8 cellular contexts compared by ENCODE assay signal in the genomic region with DNA sequence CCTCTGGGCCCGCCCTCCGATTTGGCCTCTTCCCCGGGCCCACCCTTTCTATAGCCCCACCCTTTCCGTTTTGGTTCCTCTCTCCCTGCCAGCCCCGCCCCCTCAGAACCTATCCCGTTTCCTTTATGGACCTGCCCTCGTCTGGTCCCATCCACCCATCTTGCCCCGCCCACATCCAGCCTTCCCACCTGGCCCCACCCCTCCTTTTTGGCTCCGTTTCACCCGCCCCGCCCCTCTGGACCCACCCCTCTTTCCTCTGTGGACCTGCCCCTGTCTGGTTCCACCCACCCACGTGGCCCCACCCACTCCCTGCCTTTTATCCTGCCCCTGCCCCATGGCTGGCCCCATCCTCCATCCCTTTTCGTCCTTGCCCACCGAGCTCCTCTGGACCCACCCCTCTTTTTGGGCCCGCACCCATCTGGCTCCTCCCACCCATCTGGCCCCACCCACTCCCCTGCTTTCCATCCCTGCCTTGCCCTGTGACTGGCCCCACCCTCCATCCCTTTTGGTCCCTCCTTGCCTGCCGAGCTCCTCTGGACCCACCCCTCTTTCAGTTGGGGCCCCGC.
DNase-seq lines count a peak whose midpoint lies in the region; ATAC-seq lines count a peak whose summit lies in the region.

No MANE protein-coding gene starts in this region.

- peaks cover 35 to 36% of the 10 kb centered on the region in 2 donors for H3K27me3 Mint-ChIP-seq in CD4-positive, alpha-beta memory T cell

- CTCF ChIA-PET in CD4-positive, alpha-beta memory T cell (lab: Charles Lee; ENCODE audit: partially characterized antibody): no interaction called here

- intact Hi-C loops in CD4-positive, alpha-beta memory T cell (cut with micrococcal nuclease): no loop called here
- intact Hi-C loops in left cardiac atrium (cut with DNase I): no loop called here

- no peaks in the 10 kb centered on the region for H3K9me3 ChIP-seq in CD4-positive, alpha-beta memory T cell (ENCODE audit: control insufficient read depth in 1 of 2, low read length in 2 of 2)

- peaks cover 6 to 20% (median 8%) of the 10 kb centered on the region in 4 donors for H3K4me1 Mint-ChIP-seq in CD4-positive, alpha-beta memory T cell

- H3K27ac Mint-ChIP-seq in CD4-positive, alpha-beta memory T cell: no peak overlapping the region

- peaks cover 3% of the 10 kb centered on the region for H3K27me3 ChIP-seq in CD4-positive, alpha-beta memory T cell (ENCODE audit: insufficient read depth, low read length)

- no peaks in the 10 kb centered on the region for H3K36me3 Mint-ChIP-seq in CD4-positive, alpha-beta memory T cell

- H3K9me3 Mint-ChIP-seq in CD4-positive, alpha-beta memory T cell: no peaks in the 10 kb centered on the region

- no peak overlapping the region for H3K27ac ChIP-seq in CD4-positive, alpha-beta memory T cell (ENCODE audit: low read depth, low read length)

- POLR2A ChIA-PET in CD4-positive, alpha-beta memory T cell (lab: Charles Lee; ENCODE audit: partially characterized antibody): no interaction called here

- H3K36me3 ChIP-seq in CD4-positive, alpha-beta memory T cell (ENCODE audit: insufficient read depth, low read length): no peaks in the 10 kb centered on the region

- peak in 3 of 5 donors; percentile 3 to 43 (median 19) for DNase-seq in CD4-positive, alpha-beta memory T cell
- DNase-seq in NCI-H2171 treated with DMSO at 0.1 percent for 48 hours (lab: John Stamatoyannopoulos, UW): peak; percentile 76
- peak; percentile 27 to 49 (median 39) for DNase-seq in activated CD8-positive, alpha-beta memory T cell treated with anti-CD3 and anti-CD28 coated beads for 48 hours (ENCODE audit: low read depth in 2 of 3, low spot score in 2 of 3)
- peak; percentile 86 for DNase-seq in left cardiac atrium
- DNase-seq in stimulated activated CD4-positive, alpha-beta T cell treated with anti-CD3 and anti-CD28 coated beads, TNF-alpha, amount 100 ng/mL, for 4 hours (ENCODE audit: low read depth in 3 of 3): peak in 2 of 3 experiments; percentile 7 to 17
- DNase-seq in islet precursor cell: no peak

- no peaks in the 10 kb centered on the region for H3K4me1 ChIP-seq in CD4-positive, alpha-beta memory T cell (ENCODE audit: insufficient read depth, low read length)

- H3K4me3 Mint-ChIP-seq in CD4-positive, alpha-beta memory T cell: peak overlapping the region in 3 of 8 donors; percentile 31 to 42 (median 34)

- H3K4me3 ChIP-seq in CD4-positive, alpha-beta memory T cell (ENCODE audit: low read length in 2 of 2): no peak overlapping the region

- peak; percentile 78 to 79 for ATAC-seq in left cardiac atrium
- no peak for ATAC-seq in HG03469 (IDR thresholded peaks at IDR 0.05; ENCODE audit: unreplicated experiment)
- ATAC-seq in HG03342 (IDR thresholded peaks at IDR 0.05; ENCODE audit: unreplicated experiment): no peak

Comparison
In these comparisons a context has a peak if more than half of its experiments do, and no peak if none do; other contexts are left out.
1. ATAC-seq: peak in left cardiac atrium (2 of 2); none in HG03469 (single experiment) and HG03342 (single experiment).